Comparison of ENCODE assay signal across 17 cellular contexts in genomic region chr2:26606847-26607190, GRCh38. TPM values are rescaled to one million over a fixed set of nuclear protein-coding genes. Genes with fewer than 3 reads are reported as not detected.
A peak's percentile ranks its signal among the peaks of the same experiment; 100 is the strongest.
DNase-seq lines count a peak whose midpoint lies in the region; ATAC-seq and TF ChIP-seq lines count a peak whose summit lies in the region.
"Had no signal": no experiment of that assay in that cellular context is flagged by ENCODE, and none has a peak within 500 bp of the region (broad histone marks: within the 10 kb centered on the region; RNA-seq: fewer than 3 reads in every experiment).

No MANE protein-coding gene starts in this region.

- no peak overlapping the region for H3K4me3 Mint-ChIP-seq in osteocyte (ENCODE audit: unreplicated experiment)
- H3K4me3 Mint-ChIP-seq: activated CD4-positive, alpha-beta T cell treated with anti-CD3 and anti-CD28 coated beads for 36 hours; activated T-helper 1 cell treated with anti-CD3 and anti-CD28 coated beads, Interleukin-12 subunit alpha, Interleukin-12 subunit beta, Interleukin-2, Interleukin-4 antibody, amounts not matched to agents 30 ng/mL and 10 ng/mL and 1 ng/mL, durations not matched to agents 14 hours and 24 hours and 36 hours; T-cell had no signal

- peaks cover 7% of the 10 kb centered on the region for H3K4me1 Mint-ChIP-seq in osteocyte (ENCODE audit: unreplicated experiment)

- peaks cover 9% of the 10 kb centered on the region for H3K27me3 ChIP-seq in foreskin keratinocyte
- H3K27me3 ChIP-seq: ascending aorta; BLaER1 treated with 17β-estradiol and CSF1 and Interleukin-3, amounts not matched to agents 10 nM and 100 nM; Peyer's patch had no signal

- TF ChIP-seq CTCF in foreskin keratinocyte (conservative IDR thresholded peaks at IDR 0.05) (no peak), osteocyte (IDR thresholded peaks at IDR 0.05) (no peak)

- no peak overlapping the region for H3K27ac Mint-ChIP-seq in osteocyte (ENCODE audit: unreplicated experiment)
- H3K27ac Mint-ChIP-seq: activated CD4-positive, alpha-beta T cell treated with anti-CD3 and anti-CD28 coated beads for 36 hours; activated T-helper 1 cell treated with anti-CD3 and anti-CD28 coated beads, Interleukin-12 subunit alpha, Interleukin-12 subunit beta, Interleukin-2, Interleukin-4 antibody, amounts not matched to agents 30 ng/mL and 10 ng/mL and 1 ng/mL, durations not matched to agents 14 hours and 24 hours and 36 hours; T-cell had no signal

- no peaks in the 10 kb centered on the region for H3K9me3 Mint-ChIP-seq in osteocyte (ENCODE audit: unreplicated experiment)
- H3K9me3 Mint-ChIP-seq: activated T-helper 1 cell treated with anti-CD3 and anti-CD28 coated beads, Interleukin-12 subunit alpha, Interleukin-12 subunit beta, Interleukin-2, Interleukin-4 antibody, amounts not matched to agents 30 ng/mL and 10 ng/mL and 1 ng/mL, durations not matched to agents 14 hours and 24 hours and 36 hours; T-cell had no signal

- ATAC-seq in foreskin keratinocyte (peak; percentile 86), GM21515 (IDR thresholded peaks at IDR 0.05; ENCODE audit: unreplicated experiment) (no peak), HG02852 (IDR thresholded peaks at IDR 0.05; ENCODE audit: unreplicated experiment) (no peak)
- ATAC-seq: activated CD4-positive, alpha-beta T cell treated with anti-CD3 and anti-CD28 coated beads for 36 hours; HepG2; T-cell had no signal

- no peaks in the 10 kb centered on the region for H3K4me1 ChIP-seq in foreskin keratinocyte
- H3K4me1 ChIP-seq: ascending aorta, Peyer's patch had no signal

- peaks cover 52% of the 10 kb centered on the region for H3K27me3 Mint-ChIP-seq in osteocyte (ENCODE audit: unreplicated experiment)

- no peak overlapping the region for H3K27ac ChIP-seq in foreskin keratinocyte
- H3K27ac ChIP-seq: ascending aorta had no signal

- DNase-seq in DMS53 (lab: John Stamatoyannopoulos, UW), result peak; percentile 56
- DNase-seq in NCI-H1694 treated with DMSO at 0.1 percent for 48 hours (lab: John Stamatoyannopoulos, UW), result peak; percentile 44
- DNase-seq in foreskin keratinocyte, result peak; percentile 30 to 68
- DNase-seq in osteocyte (ENCODE audit: extremely low spot score, unreplicated experiment), result peak; percentile 25
- DNase-seq in cortex of kidney (lab: John Stamatoyannopoulos, UW), result no peak
- no peak for DNase-seq in pons (ENCODE audit: low spot score)
- DNase-seq: activated CD4-positive, alpha-beta T cell treated with anti-CD3 and anti-CD28 coated beads for 36 hours; dermis blood vessel endothelial cell had no signal

- no peaks in the 10 kb centered on the region for H3K36me3 Mint-ChIP-seq in osteocyte (ENCODE audit: unreplicated experiment)
- H3K36me3 Mint-ChIP-seq: T-cell had no signal

RNA-seq across cellular contexts. Expression of gene CIB4, which starts 34.3 kb away (rescaled TPM):
- total RNA-seq in foreskin keratinocyte (not detected in 2 replicates), osteocyte (not detected in 2 replicates)
- not detected in 2 replicates for polyA plus RNA-seq in foreskin keratinocyte
- total RNA-seq: activated CD4-positive, alpha-beta T cell treated with anti-CD3 and anti-CD28 coated beads for 36 hours; activated T-helper 1 cell treated with anti-CD3 and anti-CD28 coated beads, Interleukin-12 subunit alpha, Interleukin-12 subunit beta, Interleukin-2, Interleukin-4 antibody, amounts not matched to agents 30 ng/mL and 10 ng/mL and 1 ng/mL, durations not matched to agents 14 hours and 24 hours and 36 hours; ascending aorta; dermis blood vessel endothelial cell; HepG2; mononuclear cell; Peyer's patch; T-cell had no signal
- polyA plus RNA-seq: HepG2 had no signal

Comparison
In these comparisons a context has a peak if more than half of its experiments do, and no peak if none do; other contexts are left out.
1. DNase-seq: peak in DMS53 (single experiment), NCI-H1694 treated with DMSO at 0.1 percent for 48 hours (single experiment), foreskin keratinocyte (2 of 2) and osteocyte (single experiment); none in cortex of kidney (single experiment) and pons (single experiment).